ENCODE assay signal across 27 cellular contexts in the genomic region with DNA sequence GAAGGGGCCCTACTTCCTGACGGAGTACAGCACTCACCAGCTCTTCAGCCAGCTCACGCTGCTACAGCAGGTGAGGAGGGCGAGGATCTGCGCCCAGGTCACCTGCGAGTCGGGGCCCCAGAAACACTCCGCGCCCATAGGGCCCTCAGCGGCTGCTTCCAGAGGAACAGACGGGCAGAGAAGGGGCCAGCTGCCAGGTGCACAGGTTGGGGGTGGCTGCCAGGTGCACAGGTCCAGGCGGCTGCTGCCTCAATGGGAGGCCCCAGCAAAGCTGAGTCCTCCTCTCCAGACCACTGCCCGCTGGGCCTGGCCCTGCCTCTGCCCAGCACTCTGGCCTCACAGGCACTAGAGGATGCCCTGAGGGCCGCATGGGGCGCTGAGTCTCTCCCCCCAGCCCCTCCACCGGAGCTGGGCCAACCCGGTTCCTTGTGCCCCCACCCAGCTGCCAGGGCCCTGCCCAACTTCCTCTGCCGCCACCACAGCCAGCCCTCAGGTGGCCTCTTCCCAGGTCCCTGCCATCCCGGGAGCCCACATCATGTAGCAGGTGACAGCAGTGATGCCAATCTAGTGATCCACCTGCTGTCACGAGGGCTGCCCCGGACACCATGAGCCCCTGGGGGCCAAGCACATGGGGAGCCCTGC. TPM values are rescaled to one million over a fixed set of nuclear protein-coding genes. Genes with fewer than 3 reads are reported as not detected.
"Had no signal": no experiment of that assay in that cellular context is flagged by ENCODE, and none has a peak within 500 bp of the region (broad histone marks: within the 10 kb centered on the region; RNA-seq: fewer than 3 reads in every experiment).

No MANE protein-coding gene starts in this region.

- H3K9me3 ChIP-seq: heart right ventricle, left ventricle myocardium inferior, prostate gland, right lobe of liver, spleen, thoracic aorta, transverse colon had no signal

- H3K36me3 ChIP-seq: heart right ventricle, left ventricle myocardium inferior, prostate gland, right lobe of liver, spleen, thoracic aorta, transverse colon had no signal

- ATAC-seq: esophagus mucosa; stimulated activated naive B cell treated with anti-CD40 and anti-IgM and Interleukin-4, amounts not matched to agents 10 μg/mL and 1 μg/mL and 100 μg/mL, for 72 hours; stimulated activated naive CD8-positive, alpha-beta T cell treated with anti-CD3 and anti-CD28 coated beads, Interleukin-15, amount 100 ng/mL, for 72 hours had no signal

- H3K4me3 ChIP-seq: heart right ventricle, left ventricle myocardium inferior, lung, prostate gland, right lobe of liver, spleen, thoracic aorta, transverse colon had no signal

- H3K9ac ChIP-seq: parathyroid adenoma had no signal

- H3K27me3 ChIP-seq: right lobe of liver, transverse colon had no signal

- H3K4me1 ChIP-seq: heart right ventricle, left ventricle myocardium inferior, parathyroid adenoma, prostate gland, right lobe of liver, spleen, transverse colon had no signal

- DNase-seq: effector memory CD4-positive, alpha-beta T cell; hypothalamus; left ventricle myocardium inferior; mesenchymal stem cell; naive B cell; right lobe of liver; spleen; stimulated activated CD4-positive, alpha-beta T cell treated with anti-CD3 and anti-CD28 coated beads, Interleukin-15, amount 100 ng/mL, for 24 hours; stimulated activated CD4-positive, alpha-beta T cell treated with anti-CD3 and anti-CD28 coated beads, Interleukin-1b, Interleukin-23, amount 100 ng/mL, for 48 hours; stimulated activated CD4-positive, alpha-beta T cell treated with anti-CD3 and anti-CD28 coated beads, Interleukin-4, amount 100 ng/mL, for 4 hours; stimulated activated naive B cell treated with anti-CD40 and anti-IgM and Interleukin-4, amounts not matched to agents 10 μg/mL and 1 μg/mL and 100 μg/mL, for 72 hours; stimulated activated naive CD8-positive, alpha-beta T cell treated with anti-CD3 and anti-CD28 coated beads, Interleukin-15, amount 100 ng/mL, for 72 hours; transverse colon had no signal

- H3K27ac ChIP-seq: heart right ventricle, left ventricle myocardium inferior, parathyroid adenoma, prostate gland, right lobe of liver, spleen, thoracic aorta, transverse colon had no signal

- FAIRE-seq: endometrium, frontal cortex, islet of Langerhans had no signal

RNA-seq across cellular contexts. Expression of a gene that starts 17.0 kb away (rescaled TPM):
- total RNA-seq: esophagus mucosa, fibroblast of lung, frontal cortex, glomerular endothelial cell, heart right ventricle, left ventricle myocardium inferior, omental fat pad, renal cortical epithelial cell, right lobe of liver, thoracic aorta, transverse colon, urinary bladder had no signal
- polyA plus RNA-seq: fibroblast of lung, heart right ventricle, urinary bladder had no signal

RNA-seq across cellular contexts. Expression of a gene that starts 24.7 kb away (rescaled TPM):
- total RNA-seq: fibroblast of lung, frontal cortex, glomerular endothelial cell, renal cortical epithelial cell, urinary bladder had no signal
- polyA plus RNA-seq: fibroblast of lung had no signal

RNA-seq across cellular contexts. Expression of a gene that starts 53.0 kb away (rescaled TPM):
- total RNA-seq: glomerular endothelial cell had no signal
